22 cellular contexts compared by ENCODE assay signal in the genomic region with DNA sequence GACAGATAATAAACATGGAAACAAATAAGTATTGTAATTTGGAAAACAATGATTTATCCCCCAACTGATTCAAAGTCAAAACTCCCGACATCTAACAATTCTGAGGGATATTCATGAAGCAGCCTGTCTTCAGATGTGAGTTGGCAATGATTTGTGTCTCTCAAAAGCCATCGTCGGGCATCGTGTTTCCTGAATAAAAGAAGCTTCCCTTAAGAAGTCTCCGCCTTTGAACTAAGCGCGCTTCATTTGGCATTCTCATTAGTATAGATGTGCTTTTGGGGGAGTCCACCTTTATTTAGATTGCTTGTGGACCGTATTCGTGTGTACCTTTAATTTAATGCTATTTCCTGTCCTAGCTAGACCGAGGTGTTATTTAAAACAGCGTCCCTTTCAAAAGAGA.
"Had no signal": no experiment of that assay in that cellular context is flagged by ENCODE, and none has a peak within 500 bp of the region (broad histone marks: within the 10 kb centered on the region; RNA-seq: fewer than 3 reads in every experiment).

No MANE protein-coding gene starts in this region.

- ATAC-seq: activated CD4-positive, alpha-beta T cell treated with anti-CD3 and anti-CD28 coated beads for 36 hours; activated CD8-positive, alpha-beta memory T cell treated with anti-CD3 and anti-CD28 coated beads, Interleukin-2, amount 10 ng/mL, durations not matched to agents 7 days and 5 days; activated CD8-positive, alpha-beta T cell treated with anti-CD3 and anti-CD28 coated beads, Interleukin-2, amount 10 ng/mL, durations not matched to agents 7 days and 5 days; right cardiac atrium had no signal

- DNase-seq: activated CD4-positive, alpha-beta T cell treated with anti-CD3 and anti-CD28 coated beads for 36 hours; activated CD4-positive, CD25-positive, alpha-beta regulatory T cell; activated CD8-positive, alpha-beta memory T cell treated with anti-CD3 and anti-CD28 coated beads, Interleukin-2, amount 10 ng/mL, durations not matched to agents 7 days and 5 days; activated CD8-positive, alpha-beta T cell treated with anti-CD3 and anti-CD28 coated beads, Interleukin-2, amount 10 ng/mL, durations not matched to agents 7 days and 5 days; activated naive CD4-positive, alpha-beta T cell; activated T-cell treated with anti-CD3 and anti-CD28 coated beads, Interleukin-2, amount 50 U/mL, for 48 hours; amniotic stem cell; central memory CD4-positive, alpha-beta T cell; esophagus squamous epithelium; left colon; midbrain; naive thymus-derived CD8-positive, alpha-beta T cell; right cardiac atrium; stimulated activated naive CD4-positive, alpha-beta T cell; T-helper 1 cell had no signal

- H3K36me3 ChIP-seq: breast epithelium, esophagus squamous epithelium, tibial nerve had no signal

- H3K27ac ChIP-seq: breast epithelium, esophagus squamous epithelium, tibial nerve had no signal

- H3K27me3 Mint-ChIP-seq: activated CD4-positive, alpha-beta T cell treated with anti-CD3 and anti-CD28 coated beads for 36 hours; activated CD8-positive, alpha-beta memory T cell treated with anti-CD3 and anti-CD28 coated beads, Interleukin-2, amount 10 ng/mL, durations not matched to agents 7 days and 5 days; activated naive CD8-positive, alpha-beta T cell had no signal

- H3K27me3 ChIP-seq: esophagus squamous epithelium, tibial nerve had no signal

- H3K36me3 Mint-ChIP-seq: activated naive CD8-positive, alpha-beta T cell; memory B cell had no signal

- H3K4me1 Mint-ChIP-seq: memory B cell had no signal

- H3K9me3 ChIP-seq: breast epithelium, esophagus squamous epithelium, tibial nerve had no signal

- H3K4me3 Mint-ChIP-seq: activated CD4-positive, alpha-beta T cell treated with anti-CD3 and anti-CD28 coated beads for 36 hours; activated CD8-positive, alpha-beta memory T cell treated with anti-CD3 and anti-CD28 coated beads, Interleukin-2, amount 10 ng/mL, durations not matched to agents 7 days and 5 days; activated CD8-positive, alpha-beta T cell treated with anti-CD3 and anti-CD28 coated beads, Interleukin-2, amount 10 ng/mL, durations not matched to agents 7 days and 5 days; activated naive CD8-positive, alpha-beta T cell; dendritic cell treated with granulocyte-macrophage colony-stimulating factor and Interleukin-4, amounts not matched to agents 40 ng/mL and 50 ng/mL, for 4 days; memory B cell; T-helper 2 cell treated with Interferon-gamma antibody and Interleukin-4, amounts not matched to agents 5 μg/mL and 100 μg/mL, for 36 hours had no signal

- H3K9me3 Mint-ChIP-seq: activated T-helper 2 cell treated with anti-CD3 and anti-CD28 coated beads, Interferon-gamma antibody, Interleukin-2, Interleukin-4, amounts not matched to agents 10 μg/mL and 5 μg/mL and 100 μg/mL, durations not matched to agents 14 hours and 24 hours and 36 hours; dendritic cell treated with granulocyte-macrophage colony-stimulating factor and Interleukin-4, amounts not matched to agents 40 ng/mL and 50 ng/mL, for 4 days; memory B cell; T-helper 2 cell treated with Interferon-gamma antibody and Interleukin-4, amounts not matched to agents 5 μg/mL and 100 μg/mL, for 36 hours had no signal

- H3K4me3 ChIP-seq: breast epithelium, esophagus squamous epithelium, tibial nerve had no signal

- H3K27ac Mint-ChIP-seq: activated CD4-positive, alpha-beta T cell treated with anti-CD3 and anti-CD28 coated beads for 36 hours; activated CD8-positive, alpha-beta memory T cell treated with anti-CD3 and anti-CD28 coated beads, Interleukin-2, amount 10 ng/mL, durations not matched to agents 7 days and 5 days; activated CD8-positive, alpha-beta T cell treated with anti-CD3 and anti-CD28 coated beads, Interleukin-2, amount 10 ng/mL, durations not matched to agents 7 days and 5 days; activated naive CD8-positive, alpha-beta T cell; activated T-helper 2 cell treated with anti-CD3 and anti-CD28 coated beads, Interferon-gamma antibody, Interleukin-2, Interleukin-4, amounts not matched to agents 10 μg/mL and 5 μg/mL and 100 μg/mL, durations not matched to agents 14 hours and 24 hours and 36 hours; dendritic cell treated with granulocyte-macrophage colony-stimulating factor and Interleukin-4, amounts not matched to agents 40 ng/mL and 50 ng/mL, for 4 days; memory B cell; T-helper 2 cell treated with Interferon-gamma antibody and Interleukin-4, amounts not matched to agents 5 μg/mL and 100 μg/mL, for 36 hours had no signal

- H3K4me1 ChIP-seq: breast epithelium had no signal
